In the genomic region with DNA sequence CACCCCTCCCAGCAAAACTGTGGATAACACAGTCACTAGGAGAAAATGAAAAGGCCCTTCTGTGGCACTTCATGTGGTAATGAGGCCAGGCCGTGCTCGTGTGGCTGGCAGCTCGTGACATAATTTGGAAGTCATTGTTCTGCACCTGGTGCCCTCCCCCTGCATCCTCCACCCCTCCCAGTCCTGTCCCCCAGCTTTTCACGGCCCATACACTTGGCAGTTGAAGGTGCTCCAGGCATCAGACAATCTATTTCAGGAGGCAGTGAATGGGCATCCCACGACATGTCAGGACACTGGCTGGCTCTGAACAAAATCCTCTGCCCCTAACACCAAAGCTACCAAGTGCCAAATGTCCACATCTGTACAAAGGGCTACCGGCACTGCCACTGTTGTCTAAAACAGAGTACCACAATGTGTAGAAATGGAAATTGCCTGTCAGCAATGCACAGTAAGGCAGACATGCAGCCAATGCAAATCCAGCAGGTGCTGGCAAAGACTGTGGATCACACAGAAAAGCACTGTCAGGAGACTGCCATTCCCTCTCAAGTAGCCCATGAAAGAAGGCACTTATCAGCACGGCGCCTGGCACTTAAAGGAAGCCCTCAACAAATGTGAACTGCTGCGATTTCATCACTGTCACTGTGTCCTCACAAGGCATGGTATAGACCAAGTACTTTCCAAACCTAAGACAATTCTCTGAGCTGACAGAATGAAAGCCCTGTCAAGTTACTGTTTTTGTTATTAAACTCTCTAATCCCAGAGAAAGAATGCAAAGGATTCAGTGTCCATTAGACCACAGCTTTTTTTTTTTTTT, we compare ENCODE assay signal across 8 cellular contexts. TPM values are rescaled to one million over a fixed set of nuclear protein-coding genes. Genes with fewer than 3 reads are reported as not detected.
A peak's percentile ranks its signal among the peaks of the same experiment; 100 is the strongest.
DNase-seq lines count a peak whose midpoint lies in the region; ATAC-seq, FAIRE-seq and TF ChIP-seq lines count a peak whose summit lies in the region.

No MANE protein-coding gene starts in this region.

- ATAC-seq in HG03432 (IDR thresholded peaks at IDR 0.05; ENCODE audit: unreplicated experiment) = peak; percentile 21
- ATAC-seq in right lobe of liver = peak in 1 of 4 donors; percentile 1
- ATAC-seq in thoracic aorta (ENCODE audit: insufficient number of reproducible peaks, low FRiP score, low read depth) = no peak
- no peak for ATAC-seq in GM18870 (IDR thresholded peaks at IDR 0.05; ENCODE audit: unreplicated experiment)

- H3K36me3 ChIP-seq in OCI-LY1 (ENCODE audit: insufficient read depth, low read length) = no peaks in the 10 kb centered on the region
- H3K36me3 ChIP-seq in bronchial epithelial cell (ENCODE audit: control insufficient read depth, insufficient read depth, low read length) = no peaks in the 10 kb centered on the region
- H3K36me3 ChIP-seq in right lobe of liver = no peaks in the 10 kb centered on the region
- H3K36me3 ChIP-seq in thoracic aorta = no peaks in the 10 kb centered on the region

- TF ChIP-seq POLR2A in right lobe of liver (IDR thresholded peaks at IDR 0.05) = no peak

- peak overlapping the region; percentile 81 for H3K27ac ChIP-seq in OCI-LY1 (ENCODE audit: low read depth, low read length, poor library complexity, severe bottlenecking)
- peak overlapping the region; percentile 76 to 82 (median 78) for H3K27ac ChIP-seq in right lobe of liver
- peak overlapping the region; percentile 95 for H3K27ac ChIP-seq in thoracic aorta

- H3K4me2 ChIP-seq in OCI-LY1 (ENCODE audit: low read length) = peak overlapping the region; percentile 62

- intact Hi-C loops in right lobe of liver (cut with DNase I) = no loop called here

- H3K9me3 ChIP-seq in OCI-LY1 (ENCODE audit: low read length) = no peaks in the 10 kb centered on the region
- H3K9me3 ChIP-seq in right lobe of liver = no peaks in the 10 kb centered on the region
- H3K9me3 ChIP-seq in thoracic aorta = no peaks in the 10 kb centered on the region

- no peaks in the 10 kb centered on the region for H3K27me3 ChIP-seq in OCI-LY1 (ENCODE audit: insufficient read depth, low read length)
- H3K27me3 ChIP-seq in bronchial epithelial cell (ENCODE audit: control insufficient read depth, insufficient read depth, low read length) = no peaks in the 10 kb centered on the region
- no peaks in the 10 kb centered on the region for H3K27me3 ChIP-seq in right lobe of liver
- no peaks in the 10 kb centered on the region for H3K27me3 ChIP-seq in thoracic aorta (replicated peaks; ENCODE audit: insufficient read depth)

- H3K4me1 ChIP-seq in OCI-LY1 (ENCODE audit: insufficient read depth, low read length, severe bottlenecking) (peaks cover 35% of the 10 kb centered on the region), right lobe of liver (peaks cover 0 to 15% (median 5%) of the 10 kb centered on the region in 4 donors), thoracic aorta (ENCODE audit: control insufficient read depth in 1 of 2, low read depth in 2 of 2) (peaks cover 65 to 88% of the 10 kb centered on the region in 2 donors)

- H3F3A ChIP-seq in OCI-LY1 (ENCODE audit: insufficient read depth, low read length) = no peaks in the 10 kb centered on the region

- 30% methylated on average over 8 of the region's 9 CpGs for WGBS in right lobe of liver (ENCODE audit: insufficient coverage, low coverage, low lambda C conversion rate, missing lambda C conversion rate)

- H3K9me2 ChIP-seq in OCI-LY1 (ENCODE audit: low read depth, low read length) = no peaks in the 10 kb centered on the region

- DNase-seq in NCI-H2171 treated with DMSO at 0.1 percent for 48 hours (lab: John Stamatoyannopoulos, UW) (peak; percentile 82), NCI-H2171 (lab: John Stamatoyannopoulos, UW) (no peak), bronchial epithelial cell (ENCODE audit: low read depth) (peak; percentile 62), right lobe of liver (peak in 1 of 3 donors; percentile 51), thoracic aorta (ENCODE audit: low spot score) (no peak)

- no peak for TF ChIP-seq CTCF in OCI-LY1 (IDR thresholded peaks at IDR 0.05; ENCODE audit: low read length)
- no peak for TF ChIP-seq CTCF in bronchial epithelial cell (IDR thresholded peaks at IDR 0.05; ENCODE audit: insufficient read depth, low read length, severe bottlenecking)
- no peak for TF ChIP-seq CTCF in right lobe of liver (IDR thresholded peaks at IDR 0.05)
- TF ChIP-seq CTCF in thoracic aorta (IDR thresholded peaks at IDR 0.05) = no peak

- H3K9ac ChIP-seq in OCI-LY1 (ENCODE audit: low read length) = peak overlapping the region; percentile 59; the same call in 1 of the 2 replicates

- no peaks in the 10 kb centered on the region for H3K79me2 ChIP-seq in OCI-LY1 (ENCODE audit: insufficient read depth, low read length)

- no peak overlapping the region for H2AFZ ChIP-seq in OCI-LY1 (ENCODE audit: low read length)

- no peak for FAIRE-seq in bronchial epithelial cell (lab: Jason Lieb, UNC)

- H3K4me3 ChIP-seq in OCI-LY1 (ENCODE audit: low read depth, low read length, poor library complexity, severe bottlenecking) = peak overlapping the region; percentile 16
- H3K4me3 ChIP-seq in bronchial epithelial cell (ENCODE audit: low read depth, low read length) = no peak overlapping the region
- H3K4me3 ChIP-seq in right lobe of liver = no peak overlapping the region
- peak overlapping the region; percentile 52 for H3K4me3 ChIP-seq in thoracic aorta

- H4K20me1 ChIP-seq in OCI-LY1 (ENCODE audit: insufficient read depth, low read length) = no peaks in the 10 kb centered on the region

RNA-seq across cellular contexts. Expression of a gene that starts 39.1 kb away (rescaled TPM):
- total RNA-seq in bronchial epithelial cell (151 and 152 TPM in 2 replicates), right lobe of liver (100 to 1,000 TPM in 1 of 6 experiments, 10 to 100 TPM in 5; 36.6 to 100 (median 57.5) TPM), thoracic aorta (100 to 1,000 TPM; 157 to 208 TPM)

RNA-seq across cellular contexts. Expression of a gene that starts 58.5 kb away (rescaled TPM):
- under 0.01 and 0.13 TPM in 2 replicates for total RNA-seq in bronchial epithelial cell
- 1 to 10 TPM; 1.5 to 6.0 (median 3.1) TPM for total RNA-seq in right lobe of liver
- 10 to 100 TPM; 14.3 to 17.3 TPM for total RNA-seq in thoracic aorta

Comparison
In these comparisons a context has a peak if more than half of its experiments do, and no peak if none do; other contexts are left out.
1. DNase-seq: peak in NCI-H2171 treated with DMSO at 0.1 percent for 48 hours (single experiment) and bronchial epithelial cell (single experiment); none in NCI-H2171 (single experiment) and thoracic aorta (single experiment).
2. H3K4me3 ChIP-seq: peak in OCI-LY1 (single experiment) and thoracic aorta (single experiment); none in bronchial epithelial cell (single experiment) and right lobe of liver (0 of 3).
3. Peak in every context shown above with its lines, with median percentiles within 50 percentile points of each other: H3K27ac ChIP-seq.